23 cellular contexts compared by ENCODE assay signal in the genomic region with DNA sequence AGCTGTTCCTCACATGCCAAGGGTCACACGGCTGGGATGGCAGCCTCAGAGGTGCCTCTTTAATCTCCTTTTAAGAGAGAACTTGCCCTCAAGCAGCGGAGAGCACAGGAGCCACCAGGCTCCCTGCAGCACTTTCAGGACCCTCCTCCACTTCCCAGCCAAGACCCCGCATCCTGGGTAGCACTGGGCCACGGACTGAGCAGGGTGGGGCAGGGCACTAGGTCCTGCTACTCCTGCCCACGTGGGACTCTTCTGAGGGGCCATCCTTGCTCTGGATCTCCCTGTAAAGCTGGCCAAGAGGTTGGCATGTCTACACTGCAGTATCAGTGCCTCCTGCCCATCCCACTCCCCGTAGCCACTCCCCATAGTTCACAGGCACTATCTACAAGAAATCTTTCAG.
DNase-seq lines count a peak whose midpoint lies in the region; ATAC-seq and TF ChIP-seq lines count a peak whose summit lies in the region.
"Had no signal": no experiment of that assay in that cellular context is flagged by ENCODE, and none has a peak within 500 bp of the region (broad histone marks: within the 10 kb centered on the region; RNA-seq: fewer than 3 reads in every experiment).

No MANE protein-coding gene starts in this region.

- H4K20me1 ChIP-seq in GM23248 (ENCODE audit: insufficient read depth) (no peaks in the 10 kb centered on the region), osteoblast (ENCODE audit: insufficient read depth, low read length) (no peaks in the 10 kb centered on the region), GM23338 (replicated peaks; ENCODE audit: insufficient read depth) (no peaks in the 10 kb centered on the region)

- no peak overlapping the region for H3K4me3 Mint-ChIP-seq in GM23338
- H3K4me3 Mint-ChIP-seq: B cell; CD8-positive, alpha-beta T cell had no signal

- H3F3A ChIP-seq in GM23248 (ENCODE audit: insufficient read depth) (peaks cover 28% of the 10 kb centered on the region), GM23338 (replicated peaks; ENCODE audit: low read depth) (no peaks in the 10 kb centered on the region)

- no peaks in the 10 kb centered on the region for H3K9me3 Mint-ChIP-seq in GM23338
- H3K9me3 Mint-ChIP-seq: CD8-positive, alpha-beta T cell had no signal

- H3K4me2 ChIP-seq in GM23248 (ENCODE audit: unreplicated experiment) (peak overlapping the region; percentile 46), osteoblast (ENCODE audit: insufficient read depth, low read length) (no peak overlapping the region), GM23338 (no peak overlapping the region)
- H3K4me2 ChIP-seq: A549 had no signal

- DNase-seq in GM23248: no peak
- no peak for DNase-seq in brain microvascular endothelial cell
- DNase-seq in osteoblast (ENCODE audit: insufficient read length, low spot score, missing footprints): no peak
- DNase-seq in stimulated activated CD4-positive, alpha-beta T cell treated with anti-CD3 and anti-CD28 coated beads, Interleukin-12 subunit alpha, Interleukin-12 subunit beta, amount 100 ng/mL, for 4 hours: no peak
- DNase-seq in GM23338 (ENCODE audit: low spot score): no peak
- DNase-seq in omental fat pad (ENCODE audit: low spot score): no peak
- DNase-seq: Caco-2; CD8-positive, alpha-beta T cell; KBM-7; MV-4-11; NCI-H1105; NCI-H1436 treated with DMSO at 0.1 percent for 48 hours; NCI-H187 treated with DMSO at 0.1 percent for 48 hours; NCI-H446 treated with DMSO at 0.1 percent for 48 hours; NCI-H526 treated with DMSO at 0.1 percent for 48 hours; Right ventricle myocardium superior; RPMI8226 had no signal

- H3K27ac Mint-ChIP-seq in GM23338: no peak overlapping the region
- H3K27ac Mint-ChIP-seq: B cell; CD8-positive, alpha-beta T cell had no signal

- H3K79me2 ChIP-seq in ACC112 (ENCODE audit: control insufficient read depth, insufficient read depth, low read length, unreplicated experiment) (no peaks in the 10 kb centered on the region), GM23248 (ENCODE audit: insufficient read depth) (no peaks in the 10 kb centered on the region), osteoblast (ENCODE audit: insufficient read depth, low read length) (no peaks in the 10 kb centered on the region), GM23338 (replicated peaks; ENCODE audit: insufficient read depth) (no peaks in the 10 kb centered on the region)

- H3K36me3 Mint-ChIP-seq in GM23338 (ENCODE audit: low read depth): no peaks in the 10 kb centered on the region
- H3K36me3 Mint-ChIP-seq: CD8-positive, alpha-beta T cell had no signal

- H3K27me3 ChIP-seq in ACC112 (ENCODE audit: insufficient read depth, low read length) (no peaks in the 10 kb centered on the region), GM23248 (replicated peaks; ENCODE audit: insufficient read depth) (no peaks in the 10 kb centered on the region), brain microvascular endothelial cell (replicated peaks) (no peaks in the 10 kb centered on the region), osteoblast (ENCODE audit: insufficient read depth, low read length) (no peaks in the 10 kb centered on the region), GM23338 (ENCODE audit: insufficient read depth) (no peaks in the 10 kb centered on the region)

- H2AFZ ChIP-seq in ACC112 (ENCODE audit: low read length, unreplicated experiment): no peak overlapping the region
- no peak overlapping the region for H2AFZ ChIP-seq in GM23248
- no peak overlapping the region for H2AFZ ChIP-seq in osteoblast (ENCODE audit: low read length)
- H2AFZ ChIP-seq in GM23338: no peak overlapping the region

- no peak for TF ChIP-seq CTCF in brain microvascular endothelial cell (IDR thresholded peaks at IDR 0.05; ENCODE audit: low read depth, low read length, missing control alignments)
- no peak for TF ChIP-seq CTCF in osteoblast (IDR thresholded peaks at IDR 0.05; ENCODE audit: extremely low read depth, low read depth, low read length)
- no peak for TF ChIP-seq CTCF in GM23338 (conservative IDR thresholded peaks at IDR 0.05; ENCODE audit: low read depth in 2 of 2)
- TF ChIP-seq CTCF in omental fat pad (IDR thresholded peaks at IDR 0.05): no peak

- 0 out of 2 replicates have a peak overlapping the region, but pooled peaks have one; percentile 81 for H3K27ac ChIP-seq in ACC112 (ENCODE audit: low read depth, low read length)
- H3K27ac ChIP-seq in GM23248: peak overlapping the region; percentile 92
- H3K27ac ChIP-seq in brain microvascular endothelial cell: peak overlapping the region; percentile 88
- peak overlapping the region; percentile 91 for H3K27ac ChIP-seq in osteoblast (ENCODE audit: low read depth, low read length)
- no peak overlapping the region for H3K27ac ChIP-seq in GM23338 (ENCODE audit: low read depth)
- H3K27ac ChIP-seq: A549, C4-2B had no signal

- H3K4me1 ChIP-seq in ACC112 (ENCODE audit: control insufficient read depth, insufficient read depth, low read length, unreplicated experiment) (peaks cover 16% of the 10 kb centered on the region), GM23248 (ENCODE audit: insufficient read depth) (peaks cover 27% of the 10 kb centered on the region), osteoblast (ENCODE audit: insufficient read depth, low read length) (peaks cover 36% of the 10 kb centered on the region), GM23338 (ENCODE audit: insufficient read depth) (peaks cover 4% of the 10 kb centered on the region; the same call in 1 of the 2 replicates)

- peaks cover 8% of the 10 kb centered on the region; the same call in 2 of the 3 replicates for H3K4me1 Mint-ChIP-seq in GM23338
- H3K4me1 Mint-ChIP-seq: B cell had no signal

- no peaks in the 10 kb centered on the region for H3K9me2 ChIP-seq in GM23248 (ENCODE audit: insufficient read depth)
- no peaks in the 10 kb centered on the region for H3K9me2 ChIP-seq in GM23338 (ENCODE audit: insufficient read depth)

- H3K9ac ChIP-seq in GM23248: peak overlapping the region; percentile 67

- H3K36me3 ChIP-seq in ACC112 (ENCODE audit: insufficient read depth, low read length) (no peaks in the 10 kb centered on the region), GM23248 (ENCODE audit: low read depth) (no peaks in the 10 kb centered on the region), brain microvascular endothelial cell (replicated peaks) (no peaks in the 10 kb centered on the region), osteoblast (ENCODE audit: insufficient read depth, low read length) (no peaks in the 10 kb centered on the region), GM23338 (ENCODE audit: insufficient read depth) (no peaks in the 10 kb centered on the region)

- peaks cover 13% of the 10 kb centered on the region for H3K27me3 Mint-ChIP-seq in GM23338 (ENCODE audit: insufficient read depth, low read depth, poor library complexity)

- no peak for ATAC-seq in GM23338
- ATAC-seq in omental fat pad (ENCODE audit: low FRiP score): no peak
- ATAC-seq in HG02623 (IDR thresholded peaks at IDR 0.05; ENCODE audit: unreplicated experiment): no peak
- ATAC-seq: A549; CD8-positive, alpha-beta T cell; HCT116 had no signal

- in situ Hi-C loops in GM23248 (cut with MboI) (no loop called here), brain microvascular endothelial cell (cut with HindIII; ENCODE audit: low pct_ligation_motif_present, low sequenced_read_pairs) (no loop called here)

- H3K4me3 ChIP-seq in ACC112 (ENCODE audit: low read depth, low read length): no peak overlapping the region
- no peak overlapping the region for H3K4me3 ChIP-seq in GM23248
- no peak overlapping the region for H3K4me3 ChIP-seq in brain microvascular endothelial cell (ENCODE audit: low read depth, low read length)
- H3K4me3 ChIP-seq in osteoblast (ENCODE audit: insufficient read depth, low read length): no peak overlapping the region
- no peak overlapping the region for H3K4me3 ChIP-seq in GM23338
- H3K4me3 ChIP-seq: A549 had no signal

- H3K9me3 ChIP-seq in GM23248 (ENCODE audit: low read depth): no peaks in the 10 kb centered on the region
- no peaks in the 10 kb centered on the region for H3K9me3 ChIP-seq in osteoblast (ENCODE audit: low read depth, low read length)
- H3K9me3 ChIP-seq: A549, Caco-2 had no signal

- WGBS in GM23248 (ENCODE audit: low coverage in 1 of 2, low lambda C conversion rate in 2 of 2, missing lambda C conversion rate in 2 of 2), 2 experiments: 73 to 76% methylated on average over 6 of the region's 6 CpGs

TF ChIP-seq in GM23338, 12 proteins besides CTCF, POLR2A, EP300 and RAD21 (continues in another document):
- TF ChIP-seq EZH2phosphoT487 (IDR thresholded peaks at IDR 0.05; ENCODE audit: unreplicated experiment): no peak
- TF ChIP-seq ZNF331 (CRISPR knock-in tag; IDR thresholded peaks at IDR 0.05; ENCODE audit: low read depth): no peak
- no peak for TF ChIP-seq ZNF114 (CRISPR knock-in tag; IDR thresholded peaks at IDR 0.05)
- TF ChIP-seq EZH2 (IDR thresholded peaks at IDR 0.05; ENCODE audit: low read depth, unreplicated experiment): no peak
- TF ChIP-seq STAT1 (IDR thresholded peaks at IDR 0.05; ENCODE audit: unreplicated experiment): no peak
- TF ChIP-seq NANOG (IDR thresholded peaks at IDR 0.05; ENCODE audit: borderline replicate concordance): no peak
- TF ChIP-seq POLR2AphosphoS5 (IDR thresholded peaks at IDR 0.05; ENCODE audit: low read depth): no peak
- TF ChIP-seq CREB1 (CRISPR knock-in tag; IDR thresholded peaks at IDR 0.05; ENCODE audit: low read depth): no peak
- TF ChIP-seq, protein P1, sequence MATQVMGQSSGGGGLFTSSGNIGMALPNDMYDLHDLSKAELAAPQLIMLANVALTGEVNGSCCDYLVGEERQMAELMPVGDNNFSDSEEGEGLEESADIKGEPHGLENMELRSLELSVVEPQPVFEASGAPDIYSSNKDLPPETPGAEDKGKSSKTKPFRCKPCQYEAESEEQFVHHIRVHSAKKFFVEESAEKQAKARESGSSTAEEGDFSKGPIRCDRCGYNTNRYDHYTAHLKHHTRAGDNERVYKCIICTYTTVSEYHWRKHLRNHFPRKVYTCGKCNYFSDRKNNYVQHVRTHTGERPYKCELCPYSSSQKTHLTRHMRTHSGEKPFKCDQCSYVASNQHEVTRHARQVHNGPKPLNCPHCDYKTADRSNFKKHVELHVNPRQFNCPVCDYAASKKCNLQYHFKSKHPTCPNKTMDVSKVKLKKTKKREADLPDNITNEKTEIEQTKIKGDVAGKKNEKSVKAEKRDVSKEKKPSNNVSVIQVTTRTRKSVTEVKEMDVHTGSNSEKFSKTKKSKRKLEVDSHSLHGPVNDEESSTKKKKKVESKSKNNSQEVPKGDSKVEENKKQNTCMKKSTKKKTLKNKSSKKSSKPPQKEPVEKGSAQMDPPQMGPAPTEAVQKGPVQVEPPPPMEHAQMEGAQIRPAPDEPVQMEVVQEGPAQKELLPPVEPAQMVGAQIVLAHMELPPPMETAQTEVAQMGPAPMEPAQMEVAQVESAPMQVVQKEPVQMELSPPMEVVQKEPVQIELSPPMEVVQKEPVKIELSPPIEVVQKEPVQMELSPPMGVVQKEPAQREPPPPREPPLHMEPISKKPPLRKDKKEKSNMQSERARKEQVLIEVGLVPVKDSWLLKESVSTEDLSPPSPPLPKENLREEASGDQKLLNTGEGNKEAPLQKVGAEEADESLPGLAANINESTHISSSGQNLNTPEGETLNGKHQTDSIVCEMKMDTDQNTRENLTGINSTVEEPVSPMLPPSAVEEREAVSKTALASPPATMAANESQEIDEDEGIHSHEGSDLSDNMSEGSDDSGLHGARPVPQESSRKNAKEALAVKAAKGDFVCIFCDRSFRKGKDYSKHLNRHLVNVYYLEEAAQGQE (IDR thresholded peaks at IDR 0.05; ENCODE audit: unreplicated experiment): no peak
